23 cellular contexts compared by ENCODE assay signal in the genomic region with DNA sequence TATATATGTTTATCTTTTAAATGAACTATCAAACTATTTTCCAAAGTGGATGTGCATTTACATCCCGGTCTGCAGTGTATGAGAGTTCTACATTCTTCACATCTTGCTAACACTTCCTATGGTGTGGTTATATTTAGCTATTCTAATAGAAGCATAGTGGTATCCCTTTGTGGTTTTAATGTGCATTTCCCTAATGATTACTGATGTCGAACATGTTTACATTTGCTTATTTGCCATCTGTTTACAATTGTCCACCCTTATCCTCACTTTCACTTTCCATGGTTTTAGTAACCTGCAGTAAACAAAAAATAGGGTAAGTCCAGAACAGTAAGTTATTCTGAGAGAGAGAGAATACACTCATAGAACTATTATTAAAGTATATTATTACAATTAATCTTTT.
A peak's percentile ranks its signal among the peaks of the same experiment; 100 is the strongest.
DNase-seq lines count a peak whose midpoint lies in the region; ATAC-seq, FAIRE-seq and TF ChIP-seq lines count a peak whose summit lies in the region.
"Had no signal": no experiment of that assay in that cellular context is flagged by ENCODE, and none has a peak within 500 bp of the region (broad histone marks: within the 10 kb centered on the region; RNA-seq: fewer than 3 reads in every experiment).

No MANE protein-coding gene starts in this region.

- peak overlapping the region; percentile 71 for H3K4me2 ChIP-seq in astrocyte (ENCODE audit: low read length)
- H3K4me2 ChIP-seq: A549, KMS-11 had no signal

- H3K9me3 ChIP-seq in astrocyte (ENCODE audit: insufficient read depth, low read depth, low read length), result no peaks in the 10 kb centered on the region
- H3K9me3 ChIP-seq: A549, esophagus muscularis mucosa, psoas muscle, spleen had no signal

- H3K4me3 ChIP-seq in astrocyte (ENCODE audit: insufficient read depth, low read depth, low read length), result no peak overlapping the region
- no peak overlapping the region for H3K4me3 ChIP-seq in fibroblast of the aortic adventitia (ENCODE audit: low read depth, low read length)
- H3K4me3 ChIP-seq: A549, esophagus muscularis mucosa, psoas muscle had no signal

- no peaks in the 10 kb centered on the region for H3K79me2 ChIP-seq in astrocyte (ENCODE audit: insufficient read depth, low read length)

- H3K4me1 ChIP-seq in astrocyte (ENCODE audit: insufficient read depth, low read length), result no peaks in the 10 kb centered on the region
- H3K4me1 ChIP-seq: A549, psoas muscle, spleen had no signal

- no peak overlapping the region for H2AFZ ChIP-seq in astrocyte (ENCODE audit: low read depth, low read length)

- no peaks in the 10 kb centered on the region for H3K36me3 ChIP-seq in astrocyte (ENCODE audit: insufficient read depth, low read length)
- H3K36me3 ChIP-seq: esophagus muscularis mucosa, spleen had no signal

- no peak overlapping the region for H3K27ac Mint-ChIP-seq in astrocyte (ENCODE audit: unreplicated experiment)
- H3K27ac Mint-ChIP-seq: activated naive CD8-positive, alpha-beta T cell treated with anti-CD3 and anti-CD28 coated beads for 36 hours; CD4-positive, alpha-beta T cell had no signal

- H3K27me3 Mint-ChIP-seq in astrocyte (ENCODE audit: low read depth, unreplicated experiment), result no peaks in the 10 kb centered on the region
- H3K27me3 Mint-ChIP-seq: activated naive CD8-positive, alpha-beta T cell treated with anti-CD3 and anti-CD28 coated beads for 36 hours; CD4-positive, alpha-beta T cell had no signal

- no peaks in the 10 kb centered on the region for H4K20me1 ChIP-seq in astrocyte (ENCODE audit: insufficient read depth, low read length)

- POLR2A ChIA-PET in GM10248 (lab: Yijun Ruan, JAX), result no interaction called here

- FAIRE-seq in A204.1 (lab: Jason Lieb, UNC) (peak; percentile 40), astrocyte (lab: Jason Lieb, UNC) (no peak)
- FAIRE-seq: A549 had no signal

- peaks cover 3% of the 10 kb centered on the region for H3K4me1 Mint-ChIP-seq in astrocyte (ENCODE audit: low read depth, unreplicated experiment)
- H3K4me1 Mint-ChIP-seq: activated naive CD8-positive, alpha-beta T cell treated with anti-CD3 and anti-CD28 coated beads for 36 hours; neural crest cell had no signal

- CTCF ChIA-PET in GM10248 (lab: Yijun Ruan, JAX), result no interaction called here

- H3K4me3 Mint-ChIP-seq in astrocyte (ENCODE audit: unreplicated experiment), result no peak overlapping the region
- H3K4me3 Mint-ChIP-seq: activated naive CD8-positive, alpha-beta T cell treated with anti-CD3 and anti-CD28 coated beads for 36 hours; CD4-positive, alpha-beta T cell; neural crest cell had no signal

- no peak overlapping the region for H3K9ac ChIP-seq in astrocyte (ENCODE audit: low read length)
- H3K9ac ChIP-seq: KMS-11 had no signal

- TF ChIP-seq CTCF in astrocyte (IDR thresholded peaks at IDR 0.05; ENCODE audit: insufficient read depth, low read depth, low read length) (no peak), fibroblast of the aortic adventitia (IDR thresholded peaks at IDR 0.05; ENCODE audit: insufficient read depth, low read length) (no peak), GM10248 (IDR thresholded peaks at IDR 0.05; ENCODE audit: control extremely low read depth, extremely low read depth, low read depth, missing control alignments) (no peak)

- DNase-seq in HCEC 1CT, result peak; percentile 68
- peak; percentile 42 for DNase-seq in astrocyte (ENCODE audit: low read depth)
- DNase-seq in fibroblast of the aortic adventitia (ENCODE audit: low read depth), result peak; percentile 27
- no peak for DNase-seq in NCI-H524 treated with DMSO at 0.1 percent for 48 hours (lab: John Stamatoyannopoulos, UW)
- no peak for DNase-seq in GM10248 (ENCODE audit: extremely low spot score)
- DNase-seq: activated CD4-positive, alpha-beta T cell treated with anti-CD3 and anti-CD28 coated beads for 1 hour; activated naive CD8-positive, alpha-beta T cell treated with anti-CD3 and anti-CD28 coated beads for 36 hours; CD4-positive, alpha-beta T cell; DMS79; left cardiac atrium; midbrain; NCI-H1092; NCI-H524; psoas muscle; spleen; T1000 had no signal

- H3K9me3 Mint-ChIP-seq in astrocyte (ENCODE audit: unreplicated experiment), result no peaks in the 10 kb centered on the region
- H3K9me3 Mint-ChIP-seq: activated naive CD8-positive, alpha-beta T cell treated with anti-CD3 and anti-CD28 coated beads for 36 hours; CD4-positive, alpha-beta T cell; neural crest cell had no signal

- no peaks in the 10 kb centered on the region for H3K27me3 ChIP-seq in astrocyte (ENCODE audit: insufficient read depth, low read length)
- H3K27me3 ChIP-seq: esophagus muscularis mucosa, spleen had no signal

- H3K27ac ChIP-seq in astrocyte (ENCODE audit: low read depth, low read length), result no peak overlapping the region
- H3K27ac ChIP-seq: A549, esophagus muscularis mucosa, KMS-11, psoas muscle, spleen had no signal

- ATAC-seq in GM18519 (IDR thresholded peaks at IDR 0.05; ENCODE audit: low FRiP score, unreplicated experiment) (no peak), GM21825 (IDR thresholded peaks at IDR 0.05; ENCODE audit: unreplicated experiment) (no peak)
- ATAC-seq: A549, left cardiac atrium, psoas muscle had no signal

- no peaks in the 10 kb centered on the region for H3K36me3 Mint-ChIP-seq in astrocyte (ENCODE audit: low read depth, unreplicated experiment)
- H3K36me3 Mint-ChIP-seq: activated naive CD8-positive, alpha-beta T cell treated with anti-CD3 and anti-CD28 coated beads for 36 hours had no signal

Comparison
In these comparisons a context has a peak if more than half of its experiments do, and no peak if none do; other contexts are left out.
1. DNase-seq: peak in HCEC 1CT (single experiment), astrocyte (single experiment) and fibroblast of the aortic adventitia (single experiment); none in NCI-H524 treated with DMSO at 0.1 percent for 48 hours (single experiment) and GM10248 (single experiment).